In the genomic region with DNA sequence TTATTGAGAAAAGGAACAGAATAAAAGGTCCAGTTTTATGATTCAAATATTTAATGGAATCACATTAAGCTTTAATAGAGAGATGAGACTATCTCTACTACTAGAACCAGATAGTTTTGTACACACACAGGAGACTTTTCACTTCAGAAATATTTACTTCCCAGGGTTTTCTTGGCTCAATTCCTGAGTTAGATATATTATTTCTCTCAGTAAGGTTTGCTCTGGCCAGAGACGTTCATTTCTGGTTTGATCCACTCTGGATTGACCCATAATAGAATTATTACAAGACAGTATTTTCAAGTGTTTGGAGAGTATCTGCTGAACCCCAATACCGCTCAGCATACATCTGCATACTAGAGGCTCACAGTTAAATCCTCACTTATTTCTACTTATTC, we compare ENCODE assay signal across 8 cellular contexts. TPM values are rescaled to one million over a fixed set of nuclear protein-coding genes. Genes with fewer than 3 reads are reported as not detected.
DNase-seq lines count a peak whose midpoint lies in the region; ATAC-seq and TF ChIP-seq lines count a peak whose summit lies in the region.

No MANE protein-coding gene starts in this region.

- H3K4me3 Mint-ChIP-seq in natural killer cell: peak overlapping the region; percentile 95

- no peaks in the 10 kb centered on the region for H4K20me1 ChIP-seq in MM.1S (ENCODE audit: insufficient read depth, low read length)

- H3K4me2 ChIP-seq in MM.1S (ENCODE audit: low read depth, low read length): peak overlapping the region; percentile 94

- DNase-seq in BJ (ENCODE audit: low read depth) (no peak), MM.1S (no peak), natural killer cell (no peak), left colon (no peak), erythroblast (lab: John Stamatoyannopoulos, UW) (no peak)

- H3K9me3 Mint-ChIP-seq in natural killer cell: no peaks in the 10 kb centered on the region

- peak overlapping the region; percentile 94 to 96 for H3K27ac Mint-ChIP-seq in natural killer cell

- H3K4me1 ChIP-seq in MM.1S (ENCODE audit: low read length) (peaks cover 10% of the 10 kb centered on the region), ectodermal cell (ENCODE audit: control insufficient read depth, insufficient read depth, low read length) (peaks cover 9% of the 10 kb centered on the region)

- CTCF ChIA-PET in BJ (lab: Yijun Ruan, JAX): interaction anchor here (0.7 to 2.2 kb wide), 3 partner anchors 9 to 417 kb away, joined by 3 to 7 read pairs (median 3); no protein-coding TSS in a partner anchor

- peaks cover 0 to 5% of the 10 kb centered on the region in 2 donors for H3K27me3 Mint-ChIP-seq in natural killer cell (ENCODE audit: low read depth in 2 of 2)

- H3K36me3 ChIP-seq in BJ (ENCODE audit: control insufficient read depth, insufficient read depth, low read length): no peaks in the 10 kb centered on the region
- no peaks in the 10 kb centered on the region for H3K36me3 ChIP-seq in MM.1S (replicated peaks; ENCODE audit: insufficient read depth, low read length)
- no peaks in the 10 kb centered on the region for H3K36me3 ChIP-seq in ectodermal cell (ENCODE audit: control insufficient read depth, insufficient read depth, low read length)

- H3K4me3 ChIP-seq in BJ (ENCODE audit: low read depth, low read length) (peak overlapping the region; percentile 99), MM.1S (ENCODE audit: low read length) (peak overlapping the region; percentile 81), ectodermal cell (ENCODE audit: insufficient read depth, low read depth, low read length) (peak overlapping the region; percentile 90)

- intact Hi-C loops in natural killer cell (cut with micrococcal nuclease) (no loop called here), left colon (cut with DNase I, micrococcal nuclease) (no loop called here)

- peaks cover 35% of the 10 kb centered on the region for H3F3A ChIP-seq in MM.1S (ENCODE audit: insufficient read depth, low read length)

- ATAC-seq in natural killer cell (no peak), left colon (no peak), HG02938 (IDR thresholded peaks at IDR 0.05; ENCODE audit: unreplicated experiment) (no peak), HG03196 (IDR thresholded peaks at IDR 0.05; ENCODE audit: unreplicated experiment) (no peak)

- H3K9ac ChIP-seq in MM.1S (ENCODE audit: low read length): peak overlapping the region; percentile 94

- H3K36me3 Mint-ChIP-seq in natural killer cell: no peaks in the 10 kb centered on the region

- peaks cover 21 to 24% of the 10 kb centered on the region in 2 donors for H3K4me1 Mint-ChIP-seq in natural killer cell

- H3K9me3 ChIP-seq in MM.1S (replicated peaks; ENCODE audit: insufficient read depth, low read length): no peaks in the 10 kb centered on the region
- H3K9me3 ChIP-seq in ectodermal cell (ENCODE audit: control insufficient read depth, low read length): no peaks in the 10 kb centered on the region

- 6 to 40% methylated on average over 1 to 2 of the region's 2 CpGs for WGBS in ectodermal cell, 2 experiments

- TF ChIP-seq CTCF in BJ (IDR thresholded peaks at IDR 0.05; ENCODE audit: insufficient read depth, low read depth, low read length): no peak
- no peak for TF ChIP-seq CTCF in MM.1S (IDR thresholded peaks at IDR 0.05; ENCODE audit: low read length)
- TF ChIP-seq CTCF in natural killer cell (IDR thresholded peaks at IDR 0.05): no peak

- peak overlapping the region; percentile 96 for H3K27ac ChIP-seq in MM.1S (ENCODE audit: low read length)
- peak overlapping the region; percentile 98 for H3K27ac ChIP-seq in ectodermal cell (ENCODE audit: insufficient read depth, low read depth, low read length, poor library complexity, severe bottlenecking)

- peaks cover 34% of the 10 kb centered on the region for H3K79me2 ChIP-seq in MM.1S (ENCODE audit: low read length)

- H3K9me2 ChIP-seq in MM.1S (replicated peaks; ENCODE audit: insufficient read depth, low read length): no peaks in the 10 kb centered on the region

- H3K27me3 ChIP-seq in BJ (ENCODE audit: control insufficient read depth, insufficient read depth, low read length) (no peaks in the 10 kb centered on the region), MM.1S (replicated peaks; ENCODE audit: insufficient read depth, low read length) (no peaks in the 10 kb centered on the region), ectodermal cell (ENCODE audit: control insufficient read depth, insufficient read depth, low read length, poor library complexity, severe bottlenecking) (no peaks in the 10 kb centered on the region)

- no peak for TF ChIP-seq POLR2A in erythroblast (IDR thresholded peaks at IDR 0.05; ENCODE audit: low read length)

- peak overlapping the region; percentile 86 for H2AFZ ChIP-seq in MM.1S (ENCODE audit: low read length)

- POLR2A ChIA-PET in BJ (lab: Charles Lee): interaction anchor here (0.6 to 1.1 kb wide), 2 partner anchors 671 to 818 kb away, joined by 3 to 7 read pairs; no protein-coding TSS in a partner anchor

RNA-seq across cellular contexts. Expression of a gene that starts 1.3 kb away (rescaled TPM):
- polyA plus RNA-seq in BJ (2011; rRNA removed): 27.7 and 36.3 TPM in 2 replicates
- polyA minus RNA-seq in BJ (2011; rRNA and poly(A)+ RNA removed): 36.6 and 47.5 TPM in 2 replicates
- polyA plus RNA-seq in ectodermal cell (2013, experiment 1 of 4): 34.0 TPM
- 38.7 TPM for polyA plus RNA-seq in ectodermal cell (2013, experiment 2 of 4)
- 30.1 TPM for polyA plus RNA-seq in ectodermal cell (2013, experiment 3 of 4)
- polyA plus RNA-seq in ectodermal cell (2013, experiment 4 of 4): 34.0 TPM
- 10 to 100 TPM; 70.9 to 99.2 (median 78.6) TPM for total RNA-seq in natural killer cell
- total RNA-seq in left colon: 10 to 100 TPM; 40.6 to 45.6 TPM
